ENCODE assay signal across 25 cellular contexts in the genomic region with DNA sequence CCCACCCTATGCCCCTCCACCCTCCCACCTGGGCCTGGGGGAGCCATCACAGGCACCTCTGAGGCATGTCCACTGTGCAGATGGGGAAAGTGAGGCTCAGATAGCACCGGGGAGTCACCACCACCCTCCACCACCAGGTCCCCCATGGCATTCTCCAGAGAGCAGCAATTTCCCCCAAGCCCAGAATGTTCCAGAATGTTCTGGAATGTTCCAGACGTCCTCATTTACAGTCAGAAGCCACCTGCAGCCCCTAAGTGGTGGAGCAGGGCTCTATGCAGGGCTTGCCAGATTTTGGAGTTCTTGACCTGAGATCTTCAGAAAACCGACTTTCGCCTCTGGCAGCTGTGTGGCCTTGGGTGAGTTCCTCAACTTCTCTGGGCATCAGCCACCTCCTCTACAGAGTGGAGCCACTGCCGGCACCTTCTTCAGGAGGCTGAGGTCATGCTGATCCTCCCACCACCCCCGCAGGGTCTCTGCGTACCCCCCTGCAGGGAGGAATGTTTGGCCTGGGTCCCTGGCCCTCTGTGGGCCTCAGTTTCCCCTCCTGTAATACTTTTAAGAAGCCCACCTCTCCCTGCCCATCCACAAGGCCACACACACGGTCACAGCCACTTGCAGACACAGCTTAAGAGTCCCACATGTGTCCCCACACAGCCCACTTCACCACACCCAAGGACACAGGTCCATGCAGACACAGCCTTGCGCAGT. TPM values are rescaled to one million over a fixed set of nuclear protein-coding genes. Genes with fewer than 3 reads are reported as not detected.
"Had no signal": no experiment of that assay in that cellular context is flagged by ENCODE, and none has a peak within 500 bp of the region (broad histone marks: within the 10 kb centered on the region; RNA-seq: fewer than 3 reads in every experiment).

No MANE protein-coding gene starts in this region.

- H3K9me3 Mint-ChIP-seq: naive thymus-derived CD8-positive, alpha-beta T cell had no signal

- H3K27me3 ChIP-seq: hepatocyte, neutrophil, sigmoid colon, transverse colon had no signal

- H3K4me3 Mint-ChIP-seq: naive thymus-derived CD8-positive, alpha-beta T cell had no signal

- H3K9me3 ChIP-seq: neutrophil, sigmoid colon, stomach, thoracic aorta, transverse colon had no signal

- H3K4me1 ChIP-seq: sigmoid colon, stomach, transverse colon had no signal

- H3K27ac ChIP-seq: dorsolateral prefrontal cortex, hepatocyte, neutrophil, sigmoid colon, skin epidermis, stomach, thoracic aorta, transverse colon had no signal

- H3K36me3 Mint-ChIP-seq: naive thymus-derived CD8-positive, alpha-beta T cell had no signal

- ATAC-seq: naive thymus-derived CD8-positive, alpha-beta T cell had no signal

- DNase-seq: cortex of kidney; dorsolateral prefrontal cortex; effector CD8-positive, alpha-beta T cell; foreskin melanocyte; head of caudate nucleus; kidney glomerular epithelial cell; naive thymus-derived CD8-positive, alpha-beta T cell; posterior cingulate gyrus; sigmoid colon; stimulated activated CD4-positive, alpha-beta T cell treated with anti-CD3 and anti-CD28 coated beads, Interleukin-2, amount 100 ng/mL, for 24 hours; stimulated activated CD4-positive, alpha-beta T cell treated with anti-CD3 and anti-CD28 coated beads, Interleukin-4, amount 100 ng/mL, for 4 hours; stimulated activated naive CD4-positive, alpha-beta T cell; stomach; transverse colon had no signal

- H3K4me3 ChIP-seq: dorsolateral prefrontal cortex, hepatocyte, sigmoid colon, skin epidermis, stomach, thoracic aorta, transverse colon had no signal

- H3K36me3 ChIP-seq: neutrophil, sigmoid colon, stomach, thoracic aorta, transverse colon had no signal

RNA-seq across cellular contexts. Expression of a gene that starts 6.2 kb away (rescaled TPM):
- total RNA-seq: chondrocyte, hepatocyte, lung microvascular endothelial cell, osteocyte, pulmonary artery endothelial cell, sigmoid colon, thoracic aorta, ureter had no signal
- polyA plus RNA-seq: esophagus, hepatocyte, sigmoid colon, stomach had no signal

RNA-seq across cellular contexts. Expression of a gene that starts 12.9 kb away (rescaled TPM):
- total RNA-seq: chondrocyte, hepatocyte, lung microvascular endothelial cell, osteocyte, pulmonary artery endothelial cell, thoracic aorta had no signal
- polyA plus RNA-seq: naive thymus-derived CD8-positive, alpha-beta T cell had no signal

RNA-seq across cellular contexts. Expression of a gene that starts 24.7 kb away (rescaled TPM):
- total RNA-seq: chondrocyte; lung microvascular endothelial cell; mononuclear cell; naive thymus-derived CD8-positive, alpha-beta T cell; osteocyte; pulmonary artery endothelial cell; sigmoid colon; thoracic aorta had no signal
- polyA plus RNA-seq: hepatocyte; naive thymus-derived CD8-positive, alpha-beta T cell had no signal
